Comparison of ENCODE assay signal across 9 cellular contexts in the genomic region with DNA sequence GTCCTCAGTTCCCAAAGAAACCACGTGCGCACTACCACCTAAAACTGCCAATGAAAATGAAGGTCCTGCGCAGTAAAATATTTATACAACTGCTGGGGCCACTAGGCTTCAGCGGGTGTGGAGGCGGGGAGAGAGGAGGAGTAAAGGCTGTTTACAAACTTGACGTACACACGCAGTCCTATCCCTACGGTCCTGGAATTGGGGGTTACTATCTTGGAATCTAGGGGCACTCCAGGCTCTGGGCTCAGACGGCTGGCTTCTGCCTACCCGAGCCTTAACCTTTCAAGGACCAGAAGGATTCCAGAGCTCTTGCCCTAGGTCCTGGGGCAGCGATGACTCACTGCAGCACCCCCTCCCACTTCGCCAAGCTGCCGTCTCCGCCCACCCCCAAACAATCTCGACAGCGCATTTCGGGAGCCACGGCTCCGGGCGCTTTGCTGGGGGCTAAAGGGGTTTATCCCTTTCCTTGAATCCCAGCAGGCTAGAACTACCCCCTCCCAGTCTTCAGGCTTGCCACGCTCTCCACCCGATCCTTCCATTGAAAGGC. TPM values are rescaled to one million over a fixed set of nuclear protein-coding genes. Genes with fewer than 3 reads are reported as not detected.
DNase-seq lines count a peak whose midpoint lies in the region; ATAC-seq and TF ChIP-seq lines count a peak whose summit lies in the region.
"Had no signal": no experiment of that assay in that cellular context is flagged by ENCODE, and none has a peak within 500 bp of the region (broad histone marks: within the 10 kb centered on the region; RNA-seq: fewer than 3 reads in every experiment).

No MANE protein-coding gene starts in this region.

- H3K9me3 ChIP-seq in skeletal muscle tissue (ENCODE audit: control insufficient read depth in 3 of 3, low read length in 3 of 3), result no peaks in the 10 kb centered on the region

- H3K4me3 Mint-ChIP-seq in activated naive CD8-positive, alpha-beta T cell treated with anti-CD3 and anti-CD28 coated beads for 36 hours, result no peak overlapping the region
- no peak overlapping the region for H3K4me3 Mint-ChIP-seq in effector memory CD8-positive, alpha-beta T cell
- H3K4me3 Mint-ChIP-seq: dendritic cell treated with granulocyte-macrophage colony-stimulating factor and Interleukin-4, amounts not matched to agents 40 ng/mL and 50 ng/mL, for 4 days had no signal

- H3K27me3 ChIP-seq in kidney epithelial cell (ENCODE audit: control insufficient read depth, insufficient read depth, low read length) (no peaks in the 10 kb centered on the region), skeletal muscle tissue (ENCODE audit: control insufficient read depth in 3 of 3, insufficient read depth in 3 of 3, low read length in 3 of 3) (no peaks in the 10 kb centered on the region)

- TF ChIP-seq CTCF in choroid plexus epithelial cell (conservative IDR thresholded peaks at IDR 0.05; ENCODE audit: low read depth, low read length), result no peak
- no peak for TF ChIP-seq CTCF in kidney epithelial cell (IDR thresholded peaks at IDR 0.05; ENCODE audit: insufficient read depth, low read length, poor library complexity, severe bottlenecking)

- no peak overlapping the region for H3K27ac Mint-ChIP-seq in activated naive CD8-positive, alpha-beta T cell treated with anti-CD3 and anti-CD28 coated beads for 36 hours
- H3K27ac Mint-ChIP-seq in effector memory CD8-positive, alpha-beta T cell, result no peak overlapping the region
- H3K27ac Mint-ChIP-seq: dendritic cell treated with granulocyte-macrophage colony-stimulating factor and Interleukin-4, amounts not matched to agents 40 ng/mL and 50 ng/mL, for 4 days had no signal

- peaks cover 54% of the 10 kb centered on the region for H3K27me3 Mint-ChIP-seq in activated naive CD8-positive, alpha-beta T cell treated with anti-CD3 and anti-CD28 coated beads for 36 hours
- peaks cover 18 to 36% of the 10 kb centered on the region in 2 donors for H3K27me3 Mint-ChIP-seq in effector memory CD8-positive, alpha-beta T cell

- H3K4me1 Mint-ChIP-seq in activated naive CD8-positive, alpha-beta T cell treated with anti-CD3 and anti-CD28 coated beads for 36 hours, result peaks cover 9% of the 10 kb centered on the region
- H3K4me1 Mint-ChIP-seq in effector memory CD8-positive, alpha-beta T cell (ENCODE audit: low read depth in 2 of 2), result peaks cover 5 to 8% of the 10 kb centered on the region in 2 donors

- no peak for ATAC-seq in HG03378 (IDR thresholded peaks at IDR 0.05; ENCODE audit: unreplicated experiment)
- no peak for ATAC-seq in effector memory CD8-positive, alpha-beta T cell (replicated peaks)

- H3K36me3 ChIP-seq in kidney epithelial cell (ENCODE audit: control insufficient read depth, insufficient read depth, low read length) (no peaks in the 10 kb centered on the region), skeletal muscle tissue (ENCODE audit: control insufficient read depth in 3 of 3, insufficient read depth in 3 of 3, low read length in 3 of 3) (peaks cover 4 to 8% (median 5%) of the 10 kb centered on the region in 3 donors)

- peak overlapping the region; percentile 96 to 98 (median 98) for H3K9ac ChIP-seq in skeletal muscle tissue (ENCODE audit: low read depth in 1 of 3, low read length in 3 of 3)

- POLR2A ChIA-PET in HEK293T (lab: Yijun Ruan, JAX), result no interaction called here

- no peaks in the 10 kb centered on the region for H3K36me3 Mint-ChIP-seq in activated naive CD8-positive, alpha-beta T cell treated with anti-CD3 and anti-CD28 coated beads for 36 hours
- no peaks in the 10 kb centered on the region for H3K36me3 Mint-ChIP-seq in effector memory CD8-positive, alpha-beta T cell (ENCODE audit: insufficient read depth)

- peak overlapping the region; percentile 96 for H3K27ac ChIP-seq in skeletal muscle tissue (ENCODE audit: low read depth, low read length)

- DNase-seq in HEK293T (ENCODE audit: extremely low spot score), result peak; percentile 9
- peak; percentile 77 for DNase-seq in choroid plexus epithelial cell (ENCODE audit: low read depth)
- DNase-seq in kidney epithelial cell (ENCODE audit: low read depth), result no peak
- no peak for DNase-seq in activated naive CD8-positive, alpha-beta T cell treated with anti-CD3 and anti-CD28 coated beads for 36 hours
- DNase-seq in effector memory CD8-positive, alpha-beta T cell, result no peak
- DNase-seq in activated effector memory CD4-positive, alpha-beta T cell treated with Interleukin-2 at 50 U/mL for 16 hours, result no peak

- H3K4me3 ChIP-seq in choroid plexus epithelial cell (ENCODE audit: low read depth, low read length), result peak overlapping the region; percentile 78
- H3K4me3 ChIP-seq in kidney epithelial cell (ENCODE audit: low read depth, low read length), result peak overlapping the region; percentile 81
- H3K4me3 ChIP-seq in skeletal muscle tissue (ENCODE audit: low read length in 3 of 3), result peak overlapping the region; percentile 94 to 98 (median 95)

- CTCF ChIA-PET in HEK293T (lab: Yijun Ruan, JAX), result no interaction called here

- no peaks in the 10 kb centered on the region for H3K9me3 Mint-ChIP-seq in activated naive CD8-positive, alpha-beta T cell treated with anti-CD3 and anti-CD28 coated beads for 36 hours
- H3K9me3 Mint-ChIP-seq in effector memory CD8-positive, alpha-beta T cell, result peaks cover 9 to 11% of the 10 kb centered on the region in 2 donors
- H3K9me3 Mint-ChIP-seq: dendritic cell treated with granulocyte-macrophage colony-stimulating factor and Interleukin-4, amounts not matched to agents 40 ng/mL and 50 ng/mL, for 4 days had no signal

- peaks cover 10 to 15% (median 12%) of the 10 kb centered on the region in 3 donors for H3K4me1 ChIP-seq in skeletal muscle tissue (ENCODE audit: control insufficient read depth in 3 of 3, insufficient read depth in 3 of 3, low read length in 3 of 3)

TF ChIP-seq in HEK293T, 16 proteins besides CTCF, POLR2A, EP300 and RAD21:
- TF ChIP-seq L3MBTL2 (conservative IDR thresholded peaks at IDR 0.05), result no peak
- TF ChIP-seq BHLHE40 (IDR thresholded peaks at IDR 0.05; ENCODE audit: borderline replicate concordance), result no peak
- TF ChIP-seq SUZ12 (IDR thresholded peaks at IDR 0.05), result no peak
- no peak for TF ChIP-seq FOXK2 (IDR thresholded peaks at IDR 0.05)
- no peak for TF ChIP-seq HDGF (IDR thresholded peaks at IDR 0.05; ENCODE audit: borderline replicate concordance)

RNA-seq across cellular contexts. Expression of gene ADAMTS9, which starts 3.0 kb away (rescaled TPM):
- total RNA-seq in kidney epithelial cell, result 211 and 217 TPM in 2 replicates
- 106 TPM for total RNA-seq in skeletal muscle tissue
- total RNA-seq in activated naive CD8-positive, alpha-beta T cell treated with anti-CD3 and anti-CD28 coated beads for 36 hours, result not detected

Comparison
In these comparisons a context has a peak if more than half of its experiments do, and no peak if none do; other contexts are left out.
1. DNase-seq: peak in HEK293T (single experiment) and choroid plexus epithelial cell (single experiment); none in kidney epithelial cell (single experiment), activated naive CD8-positive, alpha-beta T cell treated with anti-CD3 and anti-CD28 coated beads for 36 hours (single experiment), effector memory CD8-positive, alpha-beta T cell (0 of 3) and activated effector memory CD4-positive, alpha-beta T cell treated with Interleukin-2 at 50 U/mL for 16 hours (single experiment).
2. RNA of gene ADAMTS9, which starts 3.0 kb away (total RNA-seq): 211 to 217 TPM in kidney epithelial cell and 106 TPM in skeletal muscle tissue (single experiment); not detected in activated naive CD8-positive, alpha-beta T cell treated with anti-CD3 and anti-CD28 coated beads for 36 hours; every median in the first group is over 100 times any median in the second.
3. Peak in every context shown above with its lines, with median percentiles within 50 percentile points of each other: H3K4me3 ChIP-seq.